8 cellular contexts compared by ENCODE assay signal in the genomic region with DNA sequence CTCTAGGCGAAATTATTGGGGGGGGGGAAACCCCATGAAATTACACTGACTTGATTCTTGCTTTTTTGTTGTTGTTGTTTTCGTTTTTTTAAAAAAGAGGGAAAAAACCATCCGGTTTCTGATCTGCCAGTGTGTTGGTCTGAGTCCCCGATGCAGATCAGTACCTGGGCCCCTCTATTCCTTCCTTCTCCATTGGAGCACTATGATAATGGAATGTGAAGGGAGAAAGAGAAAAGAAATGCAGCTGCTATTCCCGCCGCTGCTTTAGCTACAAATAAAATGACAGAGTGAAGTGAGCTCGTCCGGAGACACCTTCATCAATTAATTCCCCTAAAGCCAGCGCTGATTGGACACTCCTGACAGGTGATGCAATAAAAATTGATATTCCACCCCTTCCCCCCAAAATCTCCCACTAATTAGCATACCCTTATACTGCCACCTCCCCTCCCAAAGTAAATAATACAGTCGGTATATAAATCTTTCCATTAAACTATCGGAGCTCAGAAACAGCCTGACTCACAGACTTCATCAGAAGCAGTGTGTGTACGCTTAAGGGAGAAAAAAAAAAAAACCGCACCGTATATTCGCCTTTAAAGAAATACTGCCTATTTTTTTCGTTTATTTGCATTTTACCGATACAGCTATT. TPM values are rescaled to one million over a fixed set of nuclear protein-coding genes. Genes with fewer than 3 reads are reported as not detected.
DNase-seq lines count a peak whose midpoint lies in the region; ATAC-seq and TF ChIP-seq lines count a peak whose summit lies in the region.

No MANE protein-coding gene starts in this region.

- H3K79me2 ChIP-seq in KMS-11 (ENCODE audit: insufficient read depth, low read depth) (no peaks in the 10 kb centered on the region), osteoblast (ENCODE audit: insufficient read depth, low read length) (no peaks in the 10 kb centered on the region)

- POLR2A ChIA-PET in BJ (lab: Charles Lee), result interaction anchor here (0.7 to 1.2 kb wide), 6 partner anchors 11 to 239 kb away, joined by 4 to 17 read pairs (median 8); no protein-coding TSS in a partner anchor

- H4K20me1 ChIP-seq in KMS-11 (ENCODE audit: insufficient read depth) (no peaks in the 10 kb centered on the region), osteoblast (ENCODE audit: insufficient read depth, low read length) (no peaks in the 10 kb centered on the region)

- H3K4me2 ChIP-seq in KMS-11 (peak overlapping the region; percentile 94), osteoblast (ENCODE audit: insufficient read depth, low read length) (peak overlapping the region; percentile 96)

- no peak for DNase-seq in BJ (ENCODE audit: low read depth)
- DNase-seq in SK-N-MC (ENCODE audit: low read depth, low spot score), result no peak
- no peak for DNase-seq in osteoblast (ENCODE audit: insufficient read length, low spot score, missing footprints)
- DNase-seq in stimulated activated CD4-positive, alpha-beta T cell treated with anti-CD3 and anti-CD28 coated beads, Interleukin-15, amount 100 ng/mL, for 24 hours, result no peak
- DNase-seq in HT-29 (ENCODE audit: low spot score), result no peak

- TF ChIP-seq CTCF in BJ (IDR thresholded peaks at IDR 0.05; ENCODE audit: insufficient read depth, low read depth, low read length) (no peak), KMS-11 (conservative IDR thresholded peaks at IDR 0.05; ENCODE audit: low read depth, low read length) (no peak), osteoblast (IDR thresholded peaks at IDR 0.05; ENCODE audit: extremely low read depth, low read depth, low read length) (no peak)

- ATAC-seq in esophagus mucosa (peak; percentile 43), GM19395 (IDR thresholded peaks at IDR 0.05; ENCODE audit: unreplicated experiment) (no peak)

- H3K9ac ChIP-seq in KMS-11 (no peak overlapping the region), SK-N-MC (ENCODE audit: insufficient read length) (peak overlapping the region; percentile 68)

- H3K36me3 ChIP-seq in BJ (ENCODE audit: control insufficient read depth, insufficient read depth, low read length), result no peaks in the 10 kb centered on the region
- no peaks in the 10 kb centered on the region for H3K36me3 ChIP-seq in KMS-11 (ENCODE audit: insufficient read depth)
- no peaks in the 10 kb centered on the region for H3K36me3 ChIP-seq in SK-N-MC (ENCODE audit: insufficient read depth, low read length)
- H3K36me3 ChIP-seq in osteoblast (ENCODE audit: insufficient read depth, low read length), result no peaks in the 10 kb centered on the region

- H3K4me1 ChIP-seq in KMS-11 (ENCODE audit: low read depth, poor library complexity, severe bottlenecking) (peaks cover 44% of the 10 kb centered on the region), osteoblast (ENCODE audit: insufficient read depth, low read length) (peaks cover 13% of the 10 kb centered on the region)

- CTCF ChIA-PET in BJ (lab: Yijun Ruan, JAX), result interaction anchor here (1.0 to 1.7 kb wide), 8 partner anchors 9 to 239 kb away, joined by 3 to 10 read pairs (median 5); no protein-coding TSS in a partner anchor

- no peaks in the 10 kb centered on the region for H3K27me3 ChIP-seq in BJ (ENCODE audit: control insufficient read depth, insufficient read depth, low read length)
- peaks cover 50% of the 10 kb centered on the region for H3K27me3 ChIP-seq in KMS-11 (ENCODE audit: insufficient read depth, low read depth)
- no peaks in the 10 kb centered on the region for H3K27me3 ChIP-seq in osteoblast (ENCODE audit: insufficient read depth, low read length)

- H3K4me3 ChIP-seq in BJ (ENCODE audit: low read depth, low read length) (peak overlapping the region; percentile 59), KMS-11 (IDR thresholded peaks at IDR 0.05; ENCODE audit: insufficient read depth, low read depth, low read length) (peak overlapping the region; percentile 39), SK-N-MC (peak overlapping the region; percentile 82), osteoblast (ENCODE audit: insufficient read depth, low read length) (peak overlapping the region; percentile 74)

- H2AFZ ChIP-seq in KMS-11 (ENCODE audit: low read depth) (no peak overlapping the region; the same call in 1 of the 2 replicates), osteoblast (ENCODE audit: low read length) (peak overlapping the region; percentile 84)

- H3K27ac ChIP-seq in KMS-11, result no peak overlapping the region
- peak overlapping the region; percentile 60; the same call in 1 of the 2 replicates for H3K27ac ChIP-seq in SK-N-MC
- H3K27ac ChIP-seq in osteoblast (ENCODE audit: low read depth, low read length), result peak overlapping the region; percentile 75

- H3K9me3 ChIP-seq in SK-N-MC (ENCODE audit: low read depth, low read length), result no peaks in the 10 kb centered on the region
- H3K9me3 ChIP-seq in osteoblast (ENCODE audit: low read depth, low read length), result no peaks in the 10 kb centered on the region

RNA-seq across cellular contexts. Expression of gene SKIDA1, which starts 7.4 kb away (rescaled TPM):
- 0.27 and 0.60 TPM in 2 replicates for polyA plus RNA-seq in BJ (2011; rRNA removed)
- 0.33 and 0.41 TPM in 2 replicates for polyA minus RNA-seq in BJ (2011; rRNA and poly(A)+ RNA removed)
- total RNA-seq in esophagus mucosa, result 0.44 TPM
- total RNA-seq in osteoblast, result 0.29 and 0.36 TPM in 2 replicates
- total RNA-seq in HT-29 (2014; rRNA removed; shearing (Covaris generic)), result not detected in 2 replicates

RNA-seq across cellular contexts. Expression of gene MLLT10, which starts 15.9 kb away (rescaled TPM):
- 30.2 and 32.4 TPM in 2 replicates for polyA plus RNA-seq in BJ (2011; rRNA removed)
- 42.3 and 44.4 TPM in 2 replicates for polyA minus RNA-seq in BJ (2011; rRNA and poly(A)+ RNA removed)
- total RNA-seq in esophagus mucosa, result 31.0 TPM
- total RNA-seq in osteoblast, result 37.6 and 44.8 TPM in 2 replicates
- 31.7 and 47.6 TPM in 2 replicates for total RNA-seq in HT-29 (2014; rRNA removed; shearing (Covaris generic))
